ENCODE assay signal across 16 cellular contexts in the genomic region with DNA sequence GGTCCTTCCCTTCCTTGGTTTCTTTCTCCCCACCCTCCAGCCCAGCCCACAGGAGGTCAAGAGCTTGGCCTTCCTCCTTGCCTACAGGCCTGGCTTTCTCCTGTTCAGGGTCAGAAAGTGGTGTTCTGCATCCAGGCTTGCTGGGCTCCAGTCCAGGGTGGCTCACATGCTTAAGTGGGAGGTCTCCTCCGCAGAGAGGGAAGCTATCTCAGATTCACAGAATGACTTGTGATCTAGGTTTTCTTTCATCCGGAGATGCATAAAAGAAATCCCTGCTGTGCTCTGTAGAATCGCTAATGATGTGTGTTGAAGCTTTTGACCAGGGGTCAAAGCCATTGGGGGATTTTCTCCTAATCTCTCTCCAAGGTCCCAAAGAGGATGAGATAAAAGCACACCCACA.
"Had no signal": no experiment of that assay in that cellular context is flagged by ENCODE, and none has a peak within 500 bp of the region (broad histone marks: within the 10 kb centered on the region; RNA-seq: fewer than 3 reads in every experiment).

No MANE protein-coding gene starts in this region.

- H3K9me3 ChIP-seq: colonic mucosa, spleen had no signal

- H3K9me3 Mint-ChIP-seq: natural killer cell; stimulated activated memory B cell treated with anti-CD40 and anti-IgM and Interleukin-4, amounts not matched to agents 10 μg/mL and 1 μg/mL and 100 μg/mL, for 72 hours had no signal

- H3K27me3 Mint-ChIP-seq: stimulated activated memory B cell treated with anti-CD40 and anti-IgM and Interleukin-4, amounts not matched to agents 10 μg/mL and 1 μg/mL and 100 μg/mL, for 72 hours had no signal

- H3K27me3 ChIP-seq: colonic mucosa, tibial nerve had no signal

- H3K4me3 Mint-ChIP-seq: natural killer cell; neural crest cell; stimulated activated memory B cell treated with anti-CD40 and anti-IgM and Interleukin-4, amounts not matched to agents 10 μg/mL and 1 μg/mL and 100 μg/mL, for 72 hours; stimulated activated naive CD8-positive, alpha-beta T cell treated with anti-CD3 and anti-CD28 coated beads, Interleukin-15, Interleukin-2, amounts not matched to agents 100 ng/mL and 50 ng/mL, for 24 hours had no signal

- H3K27ac Mint-ChIP-seq: natural killer cell; stimulated activated memory B cell treated with anti-CD40 and anti-IgM and Interleukin-4, amounts not matched to agents 10 μg/mL and 1 μg/mL and 100 μg/mL, for 72 hours; stimulated activated naive CD8-positive, alpha-beta T cell treated with anti-CD3 and anti-CD28 coated beads, Interleukin-15, Interleukin-2, amounts not matched to agents 100 ng/mL and 50 ng/mL, for 24 hours had no signal

- H3K27ac ChIP-seq: colonic mucosa, spleen, tibial nerve had no signal

- H3K4me1 Mint-ChIP-seq: natural killer cell; stimulated activated memory B cell treated with anti-CD40 and anti-IgM and Interleukin-4, amounts not matched to agents 10 μg/mL and 1 μg/mL and 100 μg/mL, for 72 hours had no signal

- H3K36me3 ChIP-seq: colonic mucosa, spleen, tibial nerve had no signal

- DNase-seq: colonic mucosa; effector CD4-positive, alpha-beta T cell; foreskin melanocyte; head of caudate nucleus; hippocampal formation; mammary epithelial cell; natural killer cell; posterior cingulate gyrus; spleen; stimulated activated CD4-positive, alpha-beta T cell treated with anti-CD3 and anti-CD28 coated beads, Interleukin-15, amount 100 ng/mL, for 24 hours; stimulated activated CD4-positive, alpha-beta T cell treated with anti-CD3 and anti-CD28 coated beads, Interleukin-1b, Interleukin-23, amount 100 ng/mL, for 48 hours; stimulated activated CD4-positive, alpha-beta T cell treated with anti-CD3 and anti-CD28 coated beads, Interleukin-4, amount 100 ng/mL, for 24 hours had no signal

- H3K4me1 ChIP-seq: colonic mucosa, spleen, tibial nerve had no signal

- H3K4me3 ChIP-seq: colonic mucosa, spleen, tibial nerve had no signal

- H3K36me3 Mint-ChIP-seq: natural killer cell; stimulated activated memory B cell treated with anti-CD40 and anti-IgM and Interleukin-4, amounts not matched to agents 10 μg/mL and 1 μg/mL and 100 μg/mL, for 72 hours had no signal
